13 cellular contexts compared by ENCODE assay signal in genomic region chr7:140238778-140239652, GRCh38.
DNase-seq lines count a peak whose midpoint lies in the region; ATAC-seq and TF ChIP-seq lines count a peak whose summit lies in the region.
"Had no signal": no experiment of that assay in that cellular context is flagged by ENCODE, and none has a peak within 500 bp of the region (broad histone marks: within the 10 kb centered on the region; RNA-seq: fewer than 3 reads in every experiment).

No MANE protein-coding gene starts in this region.

- no peaks in the 10 kb centered on the region for H3K27me3 Mint-ChIP-seq in activated T-cell treated with anti-CD3 and anti-CD28 coated beads, Interleukin-2, amount 50 U/mL, for 24 hours

- no peaks in the 10 kb centered on the region for H3K36me3 ChIP-seq in left lung
- H3K36me3 ChIP-seq: HAP-1, right lobe of liver, tibial nerve had no signal

- H3K4me1 Mint-ChIP-seq in activated T-cell treated with anti-CD3 and anti-CD28 coated beads, Interleukin-2, amount 50 U/mL, for 24 hours (ENCODE audit: low read depth): peaks cover 12% of the 10 kb centered on the region

- H3K4me3 Mint-ChIP-seq in activated T-cell treated with anti-CD3 and anti-CD28 coated beads, Interleukin-2, amount 50 U/mL, for 24 hours: no peak overlapping the region

- H3K27ac ChIP-seq in left lung: no peak overlapping the region
- no peak overlapping the region for H3K27ac ChIP-seq in caudate nucleus (ENCODE audit: low read depth, low read length)
- H3K27ac ChIP-seq: C4-2B, right lobe of liver had no signal

- H3K9me3 Mint-ChIP-seq in activated T-cell treated with anti-CD3 and anti-CD28 coated beads, Interleukin-2, amount 50 U/mL, for 24 hours: no peaks in the 10 kb centered on the region

- H3K27me3 ChIP-seq in left lung: no peaks in the 10 kb centered on the region
- H3K27me3 ChIP-seq: right lobe of liver, tibial nerve had no signal

- no peaks in the 10 kb centered on the region for H3K9me3 ChIP-seq in left lung
- H3K9me3 ChIP-seq: HAP-1, right lobe of liver, tibial nerve had no signal

- no peak overlapping the region for H3K27ac Mint-ChIP-seq in activated T-cell treated with anti-CD3 and anti-CD28 coated beads, Interleukin-2, amount 50 U/mL, for 24 hours

- H3K4me1 ChIP-seq in left lung: peaks cover 0 to 11% of the 10 kb centered on the region in 2 donors
- H3K4me1 ChIP-seq: HAP-1 had no signal

- H3K4me3 ChIP-seq in left lung: no peak overlapping the region
- H3K4me3 ChIP-seq: HAP-1, right lobe of liver, tibial nerve had no signal

- intact Hi-C loops in left lung (cut with DNase I): no loop called here

- DNase-seq in DMS 273 (lab: John Stamatoyannopoulos, UW; ENCODE audit: unreplicated experiment) (peak; percentile 95), NCI-H128 (lab: John Stamatoyannopoulos, UW; ENCODE audit: unreplicated experiment) (peak; percentile 38), NCI-H748 treated with DMSO at 0.1 percent for 48 hours (lab: John Stamatoyannopoulos, UW) (peak; percentile 87), left lung (no peak), caudate nucleus (lab: John Stamatoyannopoulos, UW) (no peak), SIG-M5 treated with dmso at 0.1 percent for 504 hours (lab: John Stamatoyannopoulos, UW; ENCODE audit: unreplicated experiment) (no peak)
- DNase-seq in activated T-cell treated with anti-CD3 and anti-CD28 coated beads, Interleukin-2, amount 50 U/mL, for 24 hours: no peak
- DNase-seq: KG1, right lobe of liver had no signal

- TF ChIP-seq CTCF in left lung (IDR thresholded peaks at IDR 0.05): no peak

- H3K36me3 Mint-ChIP-seq in activated T-cell treated with anti-CD3 and anti-CD28 coated beads, Interleukin-2, amount 50 U/mL, for 24 hours (ENCODE audit: low read depth): no peaks in the 10 kb centered on the region

- ATAC-seq in left lung (peak; percentile 24), GM18502 (IDR thresholded peaks at IDR 0.05; ENCODE audit: poor library complexity, unreplicated experiment) (no peak)

Comparison
In these comparisons a context has a peak if more than half of its experiments do, and no peak if none do; other contexts are left out.
1. DNase-seq: peak in DMS 273 (single experiment), NCI-H128 (single experiment) and NCI-H748 treated with DMSO at 0.1 percent for 48 hours (single experiment); none in left lung (0 of 2), activated T-cell treated with anti-CD3 and anti-CD28 coated beads, Interleukin-2, amount 50 U/mL, for 24 hours (single experiment), caudate nucleus (0 of 61) and SIG-M5 treated with dmso at 0.1 percent for 504 hours (single experiment).